ENCODE assay signal across 8 cellular contexts in genomic region chr14:29927596-29928341, GRCh38. TPM values are rescaled to one million over a fixed set of nuclear protein-coding genes. Genes with fewer than 3 reads are reported as not detected.
DNase-seq lines count a peak whose midpoint lies in the region; ATAC-seq and TF ChIP-seq lines count a peak whose summit lies in the region.

TSS of gene PRKD1 (minus strand) at chr14:29927847.

- 0 out of 2 replicates have a peak, but pooled peaks cover 3% of the 10 kb centered on the region for H3F3A ChIP-seq in MM.1S (ENCODE audit: insufficient read depth, low read length)

- H3K36me3 ChIP-seq in MM.1S (replicated peaks; ENCODE audit: insufficient read depth, low read length) = no peaks in the 10 kb centered on the region
- H3K36me3 ChIP-seq in ovary = no peaks in the 10 kb centered on the region

- peak within 1 kb of the TSS; percentile 35; the same call in 1 of the 2 replicates for H2AFZ ChIP-seq in MM.1S (ENCODE audit: low read length)

- no peaks in the 10 kb centered on the region for H3K4me1 ChIP-seq in MM.1S (ENCODE audit: low read length)
- H3K4me1 ChIP-seq in ovary (ENCODE audit: insufficient read depth) = peaks cover 7% of the 10 kb centered on the region

- H3K27me3 ChIP-seq in MM.1S (replicated peaks; ENCODE audit: insufficient read depth, low read length) (no peaks in the 10 kb centered on the region), ovary (no peaks in the 10 kb centered on the region)

- no peaks in the 10 kb centered on the region for H3K79me2 ChIP-seq in MM.1S (ENCODE audit: low read length)

- H3K9me2 ChIP-seq in MM.1S (replicated peaks; ENCODE audit: insufficient read depth, low read length) = no peaks in the 10 kb centered on the region

- DNase-seq in DMS53 treated with DMSO at 0.1 percent for 48 hours (lab: John Stamatoyannopoulos, UW; ENCODE audit: unreplicated experiment) (peak; percentile 18), MM.1S (peak; percentile 36), amniotic stem cell (lab: John Stamatoyannopoulos, UW) (peak; percentile 40), left cardiac atrium (peak; percentile 73), ovary (peak; percentile 62 to 77 (median 72)), 8988T (no peak)

- intact Hi-C loops in left cardiac atrium (cut with DNase I) = loop anchor here in 1 of 2 donors (10.0 kb wide), 1 partner anchor 183 kb away; no protein-coding TSS in a partner anchor
- intact Hi-C loops in ovary (cut with DNase I) = no loop called here

- no peak for TF ChIP-seq POLR2A in ovary (IDR thresholded peaks at IDR 0.05)

- H3K9me3 ChIP-seq in MM.1S (replicated peaks; ENCODE audit: insufficient read depth, low read length) (no peaks in the 10 kb centered on the region), ovary (no peaks in the 10 kb centered on the region)

- WGBS in ovary, 3 donors = 4 to 9% (median 5%) methylated on average over 52 to 74 of the region's 75 CpGs

- no peaks in the 10 kb centered on the region for H4K20me1 ChIP-seq in MM.1S (ENCODE audit: insufficient read depth, low read length)

- H3K4me3 ChIP-seq in MM.1S (ENCODE audit: low read length) (peak within 1 kb of the TSS; percentile 87), ovary (peak within 1 kb of the TSS; percentile 60)

- no peak within 1 kb of the TSS for H3K27ac ChIP-seq in MM.1S (ENCODE audit: low read length)
- H3K27ac ChIP-seq in ovary = peak within 1 kb of the TSS; percentile 85 to 86

- H3K4me2 ChIP-seq in MM.1S (ENCODE audit: low read depth, low read length) = peak within 1 kb of the TSS; percentile 86

- ATAC-seq in GM21526 (IDR thresholded peaks at IDR 0.05; ENCODE audit: low FRiP score, unreplicated experiment) = peak; percentile 45
- ATAC-seq in left cardiac atrium = peak; percentile 84 to 89
- ATAC-seq in GM18873 (IDR thresholded peaks at IDR 0.05; ENCODE audit: low FRiP score, unreplicated experiment) = no peak

- TF ChIP-seq CTCF in MM.1S (IDR thresholded peaks at IDR 0.05; ENCODE audit: low read length) (no peak), ovary (IDR thresholded peaks at IDR 0.05) (no peak)

- peak within 1 kb of the TSS; percentile 40; the same call in 1 of the 2 replicates for H3K9ac ChIP-seq in MM.1S (ENCODE audit: low read length)

- TF ChIP-seq EP300 in ovary (IDR thresholded peaks at IDR 0.05) = no peak

RNA-seq across cellular contexts. Expression of gene PRKD1, which starts in this region (rescaled TPM):
- total RNA-seq in left cardiac atrium (1 to 10 TPM; 4.2 to 6.3 TPM), ovary (10 to 100 TPM; 11.3 to 39.9 (median 22.7) TPM)
- polyA plus RNA-seq in ovary = 10 to 100 TPM in 1 of 2 donors, 1 to 10 TPM in 1; 7.7 to 18.8 TPM
